Comparison of ENCODE assay signal across 9 cellular contexts in the genomic region with DNA sequence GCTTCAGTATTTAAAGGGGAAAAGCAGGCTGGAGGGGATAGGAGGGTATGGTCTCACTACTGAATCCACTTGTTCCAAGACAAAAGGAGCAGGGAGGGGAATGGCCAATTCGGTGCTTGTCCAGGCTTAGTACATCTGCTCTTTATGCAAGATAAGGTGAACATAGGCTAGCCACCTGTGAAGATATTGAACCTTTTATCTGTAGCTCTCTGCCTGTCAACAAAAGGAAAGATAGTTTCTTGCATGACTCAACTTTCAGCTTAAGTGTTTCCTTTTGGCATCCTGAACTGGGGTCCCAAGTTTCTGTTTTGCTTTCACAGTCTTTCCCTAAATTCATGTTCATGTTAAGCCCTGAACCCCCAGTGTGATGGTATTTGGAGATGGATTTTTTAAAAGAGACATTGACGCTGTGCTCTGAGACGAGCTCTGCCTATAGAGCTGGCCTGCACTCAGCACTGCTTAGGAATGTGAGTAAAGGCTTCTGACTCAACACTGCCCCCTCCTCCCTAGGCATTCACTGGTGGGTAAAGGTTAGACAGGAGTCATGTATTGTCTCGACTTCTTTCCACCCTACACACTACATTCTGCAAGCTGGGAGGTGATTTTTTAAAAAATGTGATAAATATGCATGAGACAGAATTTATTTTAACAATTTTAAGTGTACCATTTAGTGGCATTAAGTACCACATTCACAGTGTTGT. TPM values are rescaled to one million over a fixed set of nuclear protein-coding genes. Genes with fewer than 3 reads are reported as not detected.
A peak's percentile ranks its signal among the peaks of the same experiment; 100 is the strongest.
DNase-seq lines count a peak whose midpoint lies in the region; ATAC-seq, FAIRE-seq and TF ChIP-seq lines count a peak whose summit lies in the region.
"Had no signal": no experiment of that assay in that cellular context is flagged by ENCODE, and none has a peak within 500 bp of the region (broad histone marks: within the 10 kb centered on the region; RNA-seq: fewer than 3 reads in every experiment).

No MANE protein-coding gene starts in this region.

- POLR2A ChIA-PET in K562 (lab: Yijun Ruan, JAX), result no interaction called here
- POLR2A ChIA-PET in naive thymus-derived CD4-positive, alpha-beta T cell (lab: Charles Lee), result no interaction called here

- in situ Hi-C loops in K562 (cut with MboI), result no loop called here
- in situ Hi-C loops in transverse colon (cut with MboI; ENCODE audit: low pct_ligation_motif_present in 1 of 4, low pct_unique_long_range_greater_than_20kb in 1 of 4, low sequenced_read_pairs in 3 of 4), result no loop called here

- ATAC-seq in K562, result peak; percentile 70
- peak; percentile 44 for ATAC-seq in naive thymus-derived CD4-positive, alpha-beta T cell

- H3K4me3 ChIP-seq in GM06990 (replicated peaks; ENCODE audit: low read depth, low read length) (no peak overlapping the region), K562 (no peak overlapping the region), transverse colon (no peak overlapping the region)
- no peak overlapping the region for H3K4me3 ChIP-seq in naive thymus-derived CD4-positive, alpha-beta T cell (ENCODE audit: low read length)

- H3K9me3 Mint-ChIP-seq in naive thymus-derived CD4-positive, alpha-beta T cell, result peaks cover 0 to 1% (median 0%) of the 10 kb centered on the region in 11 donors

- H3K4me3 Mint-ChIP-seq in naive thymus-derived CD4-positive, alpha-beta T cell, result no peak overlapping the region

- BruUV-seq in K562 (replicated peaks; lab: Mats Ljungman, UMichigan), result no TSS peak

- FAIRE-seq in K562 (lab: Jason Lieb, UNC), result no peak

- H3K27me3 ChIP-seq in GM06990 (replicated peaks; ENCODE audit: control insufficient read depth, insufficient read depth, low read length) (no peaks in the 10 kb centered on the region), K562 (ENCODE audit: control insufficient read depth in 2 of 2, insufficient read depth in 2 of 2, low read length in 2 of 2) (peaks cover 12 to 35% of the 10 kb centered on the region in 2 experiments), transverse colon (no peaks in the 10 kb centered on the region)
- H3K27me3 ChIP-seq in naive thymus-derived CD4-positive, alpha-beta T cell (ENCODE audit: control insufficient read depth in 2 of 2, insufficient read depth in 2 of 2, low read length in 2 of 2), result no peaks in the 10 kb centered on the region

- intact Hi-C loops in K562 (cut with micrococcal nuclease) (loop anchor here (10.0 kb wide), 1 partner anchor 488 kb away; no protein-coding TSS in a partner anchor), transverse colon (cut with DNase I; ENCODE audit: low total_unique reads) (no loop called here)
- intact Hi-C loops in naive thymus-derived CD4-positive, alpha-beta T cell (cut with micrococcal nuclease), result no loop called here

- no peak overlapping the region for H3K4me2 ChIP-seq in K562 (ENCODE audit: insufficient read depth, low read length)

- no peak for TF ChIP-seq RAD21 in K562 (CRISPR knock-in tag; conservative IDR thresholded peaks at IDR 0.05 in 1 of 2, IDR thresholded peaks at IDR 0.05 in 1 of 2)

- no peak overlapping the region for H2AFZ ChIP-seq in K562 (ENCODE audit: low read depth, low read length)

- no peak for TF ChIP-seq EP300 in K562 (IDR thresholded peaks at IDR 0.05; ENCODE audit: low read length)
- no peak for TF ChIP-seq EP300 in transverse colon (IDR thresholded peaks at IDR 0.05; ENCODE audit: low read depth)

- no peak for DNase-seq in GM06990 (ENCODE audit: extremely low read depth, insufficient read length)
- peak; percentile 42 for DNase-seq in HT-29 (ENCODE audit: low spot score)
- DNase-seq in K562 (ENCODE audit: extremely low read depth in 1 of 4, low spot score in 3 of 4), result peak in 1 of 4 experiments; percentile 13
- DNase-seq in naive thymus-derived CD4-positive, alpha-beta T cell, result no peak
- DNase-seq in transverse colon, result no peak
- DNase-seq in GDM1 (lab: John Stamatoyannopoulos, UW), result no peak
- DNase-seq in SKM-1 treated with dmso at 0.1 percent for 144 hours (lab: John Stamatoyannopoulos, UW; ENCODE audit: unreplicated experiment), result no peak
- no peak for DNase-seq in globus pallidus (ENCODE audit: low spot score)
- DNase-seq: NCI-H1436 had no signal

- 0% methylated on average over 4 of the region's 4 CpGs for WGBS in K562 (ENCODE audit: insufficient coverage, low coverage, missing lambda C conversion rate)
- 43 to 48% methylated on average over 2 to 4 of the region's 4 CpGs for WGBS in transverse colon (ENCODE audit: low coverage in 1 of 2), 2 donors

- no peaks in the 10 kb centered on the region for H3K36me3 ChIP-seq in GM06990 (ENCODE audit: control insufficient read depth, insufficient read depth, low read length)
- no peaks in the 10 kb centered on the region for H3K36me3 ChIP-seq in K562 (ENCODE audit: control insufficient read depth, insufficient read depth, low read length)
- H3K36me3 ChIP-seq in naive thymus-derived CD4-positive, alpha-beta T cell (ENCODE audit: control insufficient read depth in 2 of 3, insufficient read depth in 3 of 3, low read length in 3 of 3), result no peaks in the 10 kb centered on the region
- no peaks in the 10 kb centered on the region for H3K36me3 ChIP-seq in transverse colon

- H3K27me3 Mint-ChIP-seq in naive thymus-derived CD4-positive, alpha-beta T cell, result peaks cover 4 to 16% (median 9%) of the 10 kb centered on the region in 5 donors

- H3K9me1 ChIP-seq in K562 (ENCODE audit: control insufficient read depth, insufficient read depth, low read length), result no peaks in the 10 kb centered on the region

- no peak for TF ChIP-seq POLR2A in K562 (conservative IDR thresholded peaks at IDR 0.05)
- no peak for TF ChIP-seq POLR2A in transverse colon (IDR thresholded peaks at IDR 0.05)

- no peaks in the 10 kb centered on the region for H4K20me1 ChIP-seq in K562 (replicated peaks; ENCODE audit: control insufficient read depth, insufficient read depth, low read length)

- H3K9ac ChIP-seq in K562 (ENCODE audit: insufficient read depth in 1 of 2, low read depth in 2 of 2, low read length in 2 of 2), result no peak overlapping the region

- H3K9me3 ChIP-seq in K562 (replicated peaks; ENCODE audit: control insufficient read depth, insufficient read depth, low read depth, low read length), result no peaks in the 10 kb centered on the region
- no peaks in the 10 kb centered on the region for H3K9me3 ChIP-seq in naive thymus-derived CD4-positive, alpha-beta T cell (ENCODE audit: control insufficient read depth in 2 of 3, low read length in 3 of 3)
- H3K9me3 ChIP-seq in transverse colon, result no peaks in the 10 kb centered on the region

- CTCF ChIA-PET in K562 (lab: Yijun Ruan, JAX; ENCODE audit: low intra/inter-chr PET ratio), result no interaction called here
- CTCF ChIA-PET in naive thymus-derived CD4-positive, alpha-beta T cell (lab: Charles Lee), result interaction anchor here (0.9 kb wide), 1 partner anchor 34 kb away, joined by 4 read pairs; no protein-coding TSS in a partner anchor

- H3K4me1 Mint-ChIP-seq in naive thymus-derived CD4-positive, alpha-beta T cell, result peaks cover 0 to 18% (median 0%) of the 10 kb centered on the region in 7 donors

- no peaks in the 10 kb centered on the region for H3K79me2 ChIP-seq in K562 (ENCODE audit: control insufficient read depth, insufficient read depth, low read length)

- no peak overlapping the region for H3K27ac Mint-ChIP-seq in naive thymus-derived CD4-positive, alpha-beta T cell

- TF ChIP-seq CTCF in GM06990 (IDR thresholded peaks at IDR 0.05; ENCODE audit: insufficient read depth, low read length, poor library complexity, severe bottlenecking) (peak; percentile 32), K562 (IDR thresholded peaks at IDR 0.05 in 2 of 3, conservative IDR thresholded peaks at IDR 0.05 in 1 of 3; ENCODE audit: insufficient read depth in 2 of 3, low read depth in 1 of 3, low read length in 3 of 3) (no peak), transverse colon (IDR thresholded peaks at IDR 0.05) (no peak)

- H3K36me3 Mint-ChIP-seq in naive thymus-derived CD4-positive, alpha-beta T cell, result no peaks in the 10 kb centered on the region

- no peak overlapping the region for H3K27ac ChIP-seq in K562 (ENCODE audit: extremely low read depth, low read depth, low read length)
- no peak overlapping the region for H3K27ac ChIP-seq in naive thymus-derived CD4-positive, alpha-beta T cell (ENCODE audit: low read depth, low read length)
- no peak overlapping the region for H3K27ac ChIP-seq in transverse colon

- H3K4me1 ChIP-seq in K562 (replicated peaks in 1 of 2; ENCODE audit: control insufficient read depth in 2 of 2, insufficient read depth in 2 of 2, low read length in 2 of 2) (no peaks in the 10 kb centered on the region), transverse colon (peaks cover 0 to 8% (median 2%) of the 10 kb centered on the region in 4 donors)
- no peaks in the 10 kb centered on the region for H3K4me1 ChIP-seq in naive thymus-derived CD4-positive, alpha-beta T cell (ENCODE audit: control insufficient read depth in 2 of 2, insufficient read depth in 2 of 2, low read length in 2 of 2)

RNA-seq across cellular contexts. Expression of a gene that starts 28.2 kb away (rescaled TPM):
- 24.1 and 26.6 TPM in 2 replicates for total RNA-seq in HT-29 (2014; rRNA removed; shearing (Covaris generic))
- not detected in 2 replicates for total RNA-seq in K562 (2011; cell fraction: chromatin; rRNA removed; ENCODE audit: low replicate concordance)
- not detected in 2 replicates for total RNA-seq in K562 (2011; cell fraction: nucleolus; rRNA removed)
- total RNA-seq in K562 (2011; cell fraction: nucleoplasm; rRNA removed), result not detected in 2 replicates
- total RNA-seq in K562 (2014; rRNA removed), result not detected in 2 replicates
- total RNA-seq in K562 (2014; rRNA removed; fragmentation: Illumina TruSeq; extraction: Trizol), result not detected in 2 replicates
- total RNA-seq in K562 (2015; rRNA removed; fragmentation: Illumina TruSeq; extraction: Trizol), result not detected in 2 replicates
- total RNA-seq in K562 (2021), result not detected in 2 replicates
- not detected in 2 replicates for polyA plus RNA-seq in K562 (2011; rRNA removed)
- polyA plus RNA-seq in K562 (2011; cell fraction: cytosol; rRNA removed), result not detected in 2 replicates
- polyA plus RNA-seq in K562 (2011; cell fraction: nucleus; rRNA removed), result not detected in 2 replicates
- not detected in 2 replicates for polyA plus RNA-seq in K562 (2012)
- polyA plus RNA-seq in K562 (2014; fragmentation: Illumina TruSeq; extraction: Trizol), result not detected in 2 replicates
- polyA plus RNA-seq in K562 (2014; fragmentation: Nextera tagmentation; extraction: Ambion mirVana), result not detected
- not detected in 2 replicates for polyA plus RNA-seq in K562 (2014; rRNA removed)
- polyA minus RNA-seq in K562 (2011; rRNA and poly(A)+ RNA removed), result not detected in 2 replicates
- not detected in 2 replicates for polyA minus RNA-seq in K562 (2011; cell fraction: cytosol; rRNA and poly(A)+ RNA removed)
- polyA minus RNA-seq in K562 (2011; cell fraction: nucleus; rRNA and poly(A)+ RNA removed), result not detected in 2 replicates
- total RNA-seq in naive thymus-derived CD4-positive, alpha-beta T cell, result 1 to 10 TPM in 4 of 5 experiments, not detected in 1; 1.2 to 2.0 (median 1.5) TPM
- under 1 TPM in 1 of 2 donors, not detected in 1; 0.44 TPM for polyA plus RNA-seq in naive thymus-derived CD4-positive, alpha-beta T cell
- total RNA-seq in transverse colon, result 10 to 100 TPM; 10.8 to 20.1 (median 16.2) TPM

RNA-seq across cellular contexts. Expression of a gene that starts 58.6 kb away (rescaled TPM):
- total RNA-seq in HT-29 (2014; rRNA removed; shearing (Covaris generic)), result 4.0 and 5.7 TPM in 2 replicates
- total RNA-seq in K562 (2011; cell fraction: chromatin; rRNA removed; ENCODE audit: low replicate concordance), result 2.2 and 4.2 TPM in 2 replicates
- total RNA-seq in K562 (2011; cell fraction: nucleolus; rRNA removed), result 2.5 and 3.0 TPM in 2 replicates
- 3.0 and 5.1 TPM in 2 replicates for total RNA-seq in K562 (2011; cell fraction: nucleoplasm; rRNA removed)
- total RNA-seq in K562 (2014; rRNA removed) (3.3 and 4.5 TPM in 2 replicates), K562 (2014; rRNA removed; fragmentation: Illumina TruSeq; extraction: Trizol) (4.8 and 5.4 TPM in 2 replicates), K562 (2015; rRNA removed; fragmentation: Illumina TruSeq; extraction: Trizol) (7.2 and 8.3 TPM in 2 replicates), K562 (2021) (3.6 and 4.5 TPM in 2 replicates), transverse colon (10 to 100 TPM; 44.0 to 83.8 (median 61.3) TPM)
- polyA plus RNA-seq in K562 (2011; rRNA removed) (0.64 and 2.6 TPM in 2 replicates), K562 (2014; fragmentation: Illumina TruSeq; extraction: Trizol) (3.3 and 3.9 TPM in 2 replicates), K562 (2014; fragmentation: Nextera tagmentation; extraction: Ambion mirVana) (1 to 10 TPM; 1.1 TPM), K562 (2014; rRNA removed) (5.2 and 5.3 TPM in 2 replicates)
- polyA plus RNA-seq in K562 (2011; cell fraction: cytosol; rRNA removed), result 1.0 and 1.8 TPM in 2 replicates
- 1.1 and 2.9 TPM in 2 replicates for polyA plus RNA-seq in K562 (2011; cell fraction: nucleus; rRNA removed)
- 4.3 and 12.5 TPM in 2 replicates for polyA plus RNA-seq in K562 (2012)
- polyA minus RNA-seq in K562 (2011; rRNA and poly(A)+ RNA removed), result 1.7 and 2.2 TPM in 2 replicates
- 1.4 TPM in 1 of 2 replicates, not detected in the other for polyA minus RNA-seq in K562 (2011; cell fraction: cytosol; rRNA and poly(A)+ RNA removed)
- polyA minus RNA-seq in K562 (2011; cell fraction: nucleus; rRNA and poly(A)+ RNA removed), result 2.1 and 3.5 TPM in 2 replicates
- 10 to 100 TPM; 19.7 to 41.4 (median 26.0) TPM for total RNA-seq in naive thymus-derived CD4-positive, alpha-beta T cell
- 10 to 100 TPM; 16.0 to 26.5 TPM for polyA plus RNA-seq in naive thymus-derived CD4-positive, alpha-beta T cell
